1 cellular context compared by ENCODE assay signal in genomic region chr12:106954462-106955376, GRCh38.
TF ChIP-seq lines count a peak whose summit lies in the region.

No MANE protein-coding gene starts in this region.

TF ChIP-seq in GM12878, 131 proteins besides CTCF, POLR2A, EP300 and RAD21 (continued from another document):
- 0 out of 2 replicates have a peak, but pooled peaks have one; percentile 26 for TF ChIP-seq PKNOX1 (IDR thresholded peaks at IDR 0.05)
- no peak for TF ChIP-seq TAF1 (IDR thresholded peaks at IDR 0.05; ENCODE audit: borderline replicate concordance, low read depth, low read length)
- TF ChIP-seq FOS (IDR thresholded peaks at IDR 0.05; ENCODE audit: borderline replicate concordance, extremely low read depth, insufficient read length): no peak
- TF ChIP-seq, protein P1, sequence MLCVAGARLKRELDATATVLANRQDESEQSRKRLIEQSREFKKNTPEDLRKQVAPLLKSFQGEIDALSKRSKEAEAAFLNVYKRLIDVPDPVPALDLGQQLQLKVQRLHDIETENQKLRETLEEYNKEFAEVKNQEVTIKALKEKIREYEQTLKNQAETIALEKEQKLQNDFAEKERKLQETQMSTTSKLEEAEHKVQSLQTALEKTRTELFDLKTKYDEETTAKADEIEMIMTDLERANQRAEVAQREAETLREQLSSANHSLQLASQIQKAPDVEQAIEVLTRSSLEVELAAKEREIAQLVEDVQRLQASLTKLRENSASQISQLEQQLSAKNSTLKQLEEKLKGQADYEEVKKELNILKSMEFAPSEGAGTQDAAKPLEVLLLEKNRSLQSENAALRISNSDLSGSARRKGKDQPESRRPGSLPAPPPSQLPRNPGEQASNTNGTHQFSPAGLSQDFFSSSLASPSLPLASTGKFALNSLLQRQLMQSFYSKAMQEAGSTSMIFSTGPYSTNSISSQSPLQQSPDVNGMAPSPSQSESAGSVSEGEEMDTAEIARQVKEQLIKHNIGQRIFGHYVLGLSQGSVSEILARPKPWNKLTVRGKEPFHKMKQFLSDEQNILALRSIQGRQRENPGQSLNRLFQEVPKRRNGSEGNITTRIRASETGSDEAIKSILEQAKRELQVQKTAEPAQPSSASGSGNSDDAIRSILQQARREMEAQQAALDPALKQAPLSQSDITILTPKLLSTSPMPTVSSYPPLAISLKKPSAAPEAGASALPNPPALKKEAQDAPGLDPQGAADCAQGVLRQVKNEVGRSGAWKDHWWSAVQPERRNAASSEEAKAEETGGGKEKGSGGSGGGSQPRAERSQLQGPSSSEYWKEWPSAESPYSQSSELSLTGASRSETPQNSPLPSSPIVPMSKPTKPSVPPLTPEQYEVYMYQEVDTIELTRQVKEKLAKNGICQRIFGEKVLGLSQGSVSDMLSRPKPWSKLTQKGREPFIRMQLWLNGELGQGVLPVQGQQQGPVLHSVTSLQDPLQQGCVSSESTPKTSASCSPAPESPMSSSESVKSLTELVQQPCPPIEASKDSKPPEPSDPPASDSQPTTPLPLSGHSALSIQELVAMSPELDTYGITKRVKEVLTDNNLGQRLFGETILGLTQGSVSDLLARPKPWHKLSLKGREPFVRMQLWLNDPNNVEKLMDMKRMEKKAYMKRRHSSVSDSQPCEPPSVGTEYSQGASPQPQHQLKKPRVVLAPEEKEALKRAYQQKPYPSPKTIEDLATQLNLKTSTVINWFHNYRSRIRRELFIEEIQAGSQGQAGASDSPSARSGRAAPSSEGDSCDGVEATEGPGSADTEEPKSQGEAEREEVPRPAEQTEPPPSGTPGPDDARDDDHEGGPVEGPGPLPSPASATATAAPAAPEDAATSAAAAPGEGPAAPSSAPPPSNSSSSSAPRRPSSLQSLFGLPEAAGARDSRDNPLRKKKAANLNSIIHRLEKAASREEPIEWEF (IDR thresholded peaks at IDR 0.05; ENCODE audit: insufficient replicate concordance, low read depth, low read length): no peak
- TF ChIP-seq MLLT1 (IDR thresholded peaks at IDR 0.05): peak; percentile 86
- TF ChIP-seq MTA3 (IDR thresholded peaks at IDR 0.05; ENCODE audit: borderline replicate concordance, low read length): no peak
- TF ChIP-seq PBX3 (IDR thresholded peaks at IDR 0.05; ENCODE audit: insufficient replicate concordance, low read depth, low read length): no peak
